6 cellular contexts compared by ENCODE assay signal in genomic region chr1:31587328-31587699, GRCh38. TPM values are rescaled to one million over a fixed set of nuclear protein-coding genes. Genes with fewer than 3 reads are reported as not detected.
"Had no signal": no experiment of that assay in that cellular context is flagged by ENCODE, and none has a peak within 500 bp of the region (broad histone marks: within the 10 kb centered on the region; RNA-seq: fewer than 3 reads in every experiment).

No MANE protein-coding gene starts in this region.

RNA-seq across cellular contexts. Expression of gene TINAGL1, which starts 11.0 kb away (rescaled TPM):
- total RNA-seq: activated T-helper 2 cell treated with anti-CD3 and anti-CD28 coated beads, Interferon-gamma antibody, Interleukin-2, Interleukin-4, amounts not matched to agents 10 μg/mL and 5 μg/mL and 100 μg/mL, durations not matched to agents 14 hours and 24 hours and 36 hours; neural crest cell; T-helper 2 cell treated with Interferon-gamma antibody and Interleukin-4, amounts not matched to agents 100 ng/mL and 5 ng/mL, for 36 hours had no signal

RNA-seq across cellular contexts. Expression of gene HCRTR1, which starts 30.2 kb away (rescaled TPM):
- total RNA-seq: activated T-helper 2 cell treated with anti-CD3 and anti-CD28 coated beads, Interferon-gamma antibody, Interleukin-2, Interleukin-4, amounts not matched to agents 10 μg/mL and 5 μg/mL and 100 μg/mL, durations not matched to agents 14 hours and 24 hours and 36 hours; myocyte; neural crest cell; ovary; suprapubic skin; T-helper 2 cell treated with Interferon-gamma antibody and Interleukin-4, amounts not matched to agents 100 ng/mL and 5 ng/mL, for 36 hours had no signal
- polyA plus RNA-seq: ovary had no signal
